26 cellular contexts compared by ENCODE assay signal in the genomic region with DNA sequence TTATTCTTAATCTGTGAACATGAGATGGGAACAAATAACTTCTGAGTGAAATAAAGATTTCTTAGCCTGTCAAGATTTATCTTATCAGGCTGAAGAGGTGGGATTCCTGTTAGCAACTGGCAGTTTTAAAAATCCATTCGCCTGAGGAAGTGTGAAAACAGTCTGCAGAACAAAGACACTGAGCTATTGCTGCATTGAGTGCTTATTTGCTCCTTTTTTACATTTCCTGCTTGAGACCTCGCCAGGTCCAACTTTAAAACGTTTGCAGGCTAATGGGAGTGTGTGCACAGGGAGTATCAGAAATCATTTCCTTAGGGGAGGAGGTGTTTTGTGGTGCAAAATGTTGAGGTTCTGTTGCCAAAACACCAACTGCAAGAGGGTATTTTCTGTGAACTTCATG.
"Had no signal": no experiment of that assay in that cellular context is flagged by ENCODE, and none has a peak within 500 bp of the region (broad histone marks: within the 10 kb centered on the region; RNA-seq: fewer than 3 reads in every experiment).

No MANE protein-coding gene starts in this region.

- H3K27ac Mint-ChIP-seq: activated naive CD8-positive, alpha-beta T cell; activated T-helper 2 cell treated with anti-CD3 and anti-CD28 coated beads, Interferon-gamma antibody, Interleukin-2, Interleukin-4, amounts not matched to agents 10 μg/mL and 5 μg/mL and 100 μg/mL, durations not matched to agents 14 hours and 24 hours and 36 hours; effector memory CD8-positive, alpha-beta T cell; natural killer cell treated with Interleukin-12 subunit alpha and Interleukin-12 subunit beta and Interleukin-15 and Interleukin-18, amount 100 ng/mL, for 72 hours; stimulated activated memory B cell treated with anti-CD40 and anti-IgM and Interleukin-4, amounts not matched to agents 10 μg/mL and 1 μg/mL and 100 μg/mL, for 72 hours; WTC11 had no signal

- H3K27me3 ChIP-seq: adrenal gland, breast epithelium, colonic mucosa, esophagus muscularis mucosa, gastrocnemius medialis, right lobe of liver, testis, vagina had no signal

- H3K9me3 ChIP-seq: adrenal gland, colonic mucosa, esophagus muscularis mucosa, gastrocnemius medialis, right lobe of liver, testis, vagina had no signal

- H3K36me3 Mint-ChIP-seq: activated naive CD8-positive, alpha-beta T cell; natural killer cell treated with Interleukin-12 subunit alpha and Interleukin-12 subunit beta and Interleukin-15 and Interleukin-18, amount 100 ng/mL, for 72 hours; stimulated activated memory B cell treated with anti-CD40 and anti-IgM and Interleukin-4, amounts not matched to agents 10 μg/mL and 1 μg/mL and 100 μg/mL, for 72 hours had no signal

- H3K4me1 ChIP-seq: adrenal gland, breast epithelium, colonic mucosa, esophagus muscularis mucosa, gastrocnemius medialis, right lobe of liver, testis, vagina had no signal

- H3K4me3 Mint-ChIP-seq: activated naive CD8-positive, alpha-beta T cell; central memory CD8-positive, alpha-beta T cell; effector memory CD8-positive, alpha-beta T cell; natural killer cell treated with Interleukin-12 subunit alpha and Interleukin-12 subunit beta and Interleukin-15 and Interleukin-18, amount 100 ng/mL, for 72 hours; stimulated activated memory B cell treated with anti-CD40 and anti-IgM and Interleukin-4, amounts not matched to agents 10 μg/mL and 1 μg/mL and 100 μg/mL, for 72 hours; WTC11 had no signal

- H3K36me3 ChIP-seq: adrenal gland, breast epithelium, colonic mucosa, esophagus muscularis mucosa, gastrocnemius medialis, right lobe of liver, vagina had no signal

- H3K27ac ChIP-seq: adrenal gland, breast epithelium, colonic mucosa, esophagus muscularis mucosa, gastrocnemius medialis, right lobe of liver, skin epidermis, testis, vagina had no signal

- H3K4me3 ChIP-seq: adrenal gland, breast epithelium, colonic mucosa, esophagus muscularis mucosa, gastrocnemius medialis, right lobe of liver, skin epidermis, testis, vagina had no signal

- ATAC-seq: effector memory CD8-positive, alpha-beta T cell; gastrocnemius medialis; left ventricle myocardium superior; natural killer cell treated with Interleukin-12 subunit alpha and Interleukin-12 subunit beta and Interleukin-15 and Interleukin-18, amount 100 ng/mL, for 72 hours; right lobe of liver; stimulated activated memory B cell treated with anti-CD40 and anti-IgM and Interleukin-4, amounts not matched to agents 10 μg/mL and 1 μg/mL and 100 μg/mL, for 72 hours; WTC11 had no signal

- H3K27me3 Mint-ChIP-seq: activated naive CD8-positive, alpha-beta T cell; central memory CD8-positive, alpha-beta T cell; effector memory CD8-positive, alpha-beta T cell; natural killer cell treated with Interleukin-12 subunit alpha and Interleukin-12 subunit beta and Interleukin-15 and Interleukin-18, amount 100 ng/mL, for 72 hours; stimulated activated memory B cell treated with anti-CD40 and anti-IgM and Interleukin-4, amounts not matched to agents 10 μg/mL and 1 μg/mL and 100 μg/mL, for 72 hours had no signal

- H3K4me1 Mint-ChIP-seq: central memory CD8-positive, alpha-beta T cell; stimulated activated memory B cell treated with anti-CD40 and anti-IgM and Interleukin-4, amounts not matched to agents 10 μg/mL and 1 μg/mL and 100 μg/mL, for 72 hours; WTC11 had no signal

- FAIRE-seq: astrocyte, islet of Langerhans had no signal

- H3K9me3 Mint-ChIP-seq: central memory CD8-positive, alpha-beta T cell; natural killer cell treated with Interleukin-12 subunit alpha and Interleukin-12 subunit beta and Interleukin-15 and Interleukin-18, amount 100 ng/mL, for 72 hours; stimulated activated memory B cell treated with anti-CD40 and anti-IgM and Interleukin-4, amounts not matched to agents 10 μg/mL and 1 μg/mL and 100 μg/mL, for 72 hours had no signal

- DNase-seq: activated naive CD4-positive, alpha-beta T cell; activated T-cell treated with anti-CD3 and anti-CD28 coated beads, Interleukin-2, amount 50 U/mL, for 1 hour; colonic mucosa; dorsolateral prefrontal cortex; effector memory CD8-positive, alpha-beta T cell; gastrocnemius medialis; left ventricle myocardium superior; mammary epithelial cell; right lobe of liver; stimulated activated CD4-positive, alpha-beta T cell treated with anti-CD3 and anti-CD28 coated beads, Interleukin-2, amount 100 ng/mL, for 24 hours; T1000; testis; trophoblast cell had no signal
